14 cellular contexts compared by ENCODE assay signal in genomic region chr10:133476641-133476990, GRCh38. TPM values are rescaled to one million over a fixed set of nuclear protein-coding genes. Genes with fewer than 3 reads are reported as not detected.
"Had no signal": no experiment of that assay in that cellular context is flagged by ENCODE, and none has a peak within 500 bp of the region (broad histone marks: within the 10 kb centered on the region; RNA-seq: fewer than 3 reads in every experiment).

No MANE protein-coding gene starts in this region.

- H2AFZ ChIP-seq: parathyroid adenoma had no signal

- H3K27ac Mint-ChIP-seq: activated CD8-positive, alpha-beta memory T cell treated with anti-CD3 and anti-CD28 coated beads, Interleukin-2, amount 10 ng/mL, durations not matched to agents 7 days and 5 days; activated naive CD8-positive, alpha-beta T cell; dendritic cell treated with granulocyte-macrophage colony-stimulating factor and Interleukin-4, amounts not matched to agents 40 ng/mL and 50 ng/mL, for 4 days had no signal

- DNase-seq: activated CD8-positive, alpha-beta memory T cell treated with anti-CD3 and anti-CD28 coated beads, Interleukin-2, amount 10 ng/mL, durations not matched to agents 7 days and 5 days; activated effector memory CD4-positive, alpha-beta T cell treated with Interleukin-2 at 50 U/mL for 16 hours; activated T-cell treated with anti-CD3 and anti-CD28 coated beads, Interleukin-2, amount 50 U/mL, for 24 hours; anterior cingulate cortex; cerebellar nuclear complex; erythroblast; hypothalamus; kidney glomerular epithelial cell; small intestine; thyroid gland had no signal

- H3K4me1 ChIP-seq: parathyroid adenoma, right atrium auricular region, thyroid gland had no signal

- H3K9me3 Mint-ChIP-seq: activated T-cell treated with anti-CD3 and anti-CD28 coated beads, Interleukin-2, amount 50 U/mL, for 24 hours; dendritic cell treated with granulocyte-macrophage colony-stimulating factor and Interleukin-4, amounts not matched to agents 40 ng/mL and 50 ng/mL, for 4 days had no signal

- H3K27me3 ChIP-seq: right atrium auricular region, thyroid gland had no signal

- H3K27ac ChIP-seq: parathyroid adenoma, right atrium auricular region, thyroid gland had no signal

- H3K36me3 Mint-ChIP-seq: activated CD8-positive, alpha-beta memory T cell treated with anti-CD3 and anti-CD28 coated beads, Interleukin-2, amount 10 ng/mL, durations not matched to agents 7 days and 5 days; activated naive CD8-positive, alpha-beta T cell had no signal

- H3K79me2 ChIP-seq: parathyroid adenoma had no signal

- H3K36me3 ChIP-seq: right atrium auricular region, thyroid gland had no signal

- H3K27me3 Mint-ChIP-seq: activated naive CD8-positive, alpha-beta T cell; activated T-cell treated with anti-CD3 and anti-CD28 coated beads, Interleukin-2, amount 50 U/mL, for 24 hours; dendritic cell treated with granulocyte-macrophage colony-stimulating factor and Interleukin-4, amounts not matched to agents 40 ng/mL and 50 ng/mL, for 4 days had no signal

- H3K9me3 ChIP-seq: right atrium auricular region, thyroid gland had no signal

- H3K9ac ChIP-seq: parathyroid adenoma had no signal

- H3K4me3 ChIP-seq: right atrium auricular region, thyroid gland had no signal

- H3K4me3 Mint-ChIP-seq: activated CD8-positive, alpha-beta memory T cell treated with anti-CD3 and anti-CD28 coated beads, Interleukin-2, amount 10 ng/mL, durations not matched to agents 7 days and 5 days; activated naive CD8-positive, alpha-beta T cell; activated T-cell treated with anti-CD3 and anti-CD28 coated beads, Interleukin-2, amount 50 U/mL, for 24 hours; dendritic cell treated with granulocyte-macrophage colony-stimulating factor and Interleukin-4, amounts not matched to agents 40 ng/mL and 50 ng/mL, for 4 days had no signal

RNA-seq across cellular contexts. Expression of gene SPRN, which starts 52.2 kb away (rescaled TPM):
- total RNA-seq: activated CD8-positive, alpha-beta memory T cell treated with anti-CD3 and anti-CD28 coated beads, Interleukin-2, amount 10 ng/mL, durations not matched to agents 7 days and 5 days; right atrium auricular region had no signal
